1 cellular context compared by ENCODE assay signal in genomic region chrX:23756165-23756564, GRCh38.
A peak's percentile ranks its signal among the peaks of the same experiment; 100 is the strongest.
TF ChIP-seq lines count a peak whose summit lies in the region.

No MANE protein-coding gene starts in this region.

TF ChIP-seq in GM12878, 131 proteins besides CTCF, POLR2A, EP300 and RAD21 (continued from another document and continues in another):
- TF ChIP-seq RELB (IDR thresholded peaks at IDR 0.05; ENCODE audit: low read depth) (no peak), HSF1 (IDR thresholded peaks at IDR 0.05; ENCODE audit: low read depth, low read length) (no peak), STAT1 (conservative IDR thresholded peaks at IDR 0.05) (no peak), USF2 (IDR thresholded peaks at IDR 0.05; ENCODE audit: borderline replicate concordance, low read depth, low read length) (no peak), RCOR1 (conservative IDR thresholded peaks at IDR 0.05; ENCODE audit: low read depth, low read length) (no peak), ZZZ3 (IDR thresholded peaks at IDR 0.05; ENCODE audit: control insufficient read depth, insufficient read length, low read depth) (no peak), ZNF384 (IDR thresholded peaks at IDR 0.05; ENCODE audit: borderline replicate concordance, low read depth, low read length) (peak; percentile 93), NR2C1 (IDR thresholded peaks at IDR 0.05) (peak; percentile 45; the same call in 1 of the 2 replicates), ZNF687 (IDR thresholded peaks at IDR 0.05) (peak; percentile 47; the same call in 1 of the 2 replicates), NRF1 (conservative IDR thresholded peaks at IDR 0.05; ENCODE audit: low read depth, low read length) (no peak), PBX3 (IDR thresholded peaks at IDR 0.05; ENCODE audit: insufficient replicate concordance, low read depth, low read length) (no peak), TCF7 (IDR thresholded peaks at IDR 0.05; ENCODE audit: borderline replicate concordance) (no peak), ZNF217 (IDR thresholded peaks at IDR 0.05) (no peak), CBX3 (IDR thresholded peaks at IDR 0.05; ENCODE audit: borderline replicate concordance, low read depth) (no peak), WRNIP1 (IDR thresholded peaks at IDR 0.05; ENCODE audit: borderline replicate concordance, low read depth, low read length) (no peak), DPF2 (IDR thresholded peaks at IDR 0.05) (no peak), ZNF622 (IDR thresholded peaks at IDR 0.05) (no peak), ZBTB11 (CRISPR knock-in tag; IDR thresholded peaks at IDR 0.05) (no peak), SMAD1 (IDR thresholded peaks at IDR 0.05; ENCODE audit: low read depth, partially characterized antibody) (no peak), ZBTB4 (CRISPR knock-in tag; IDR thresholded peaks at IDR 0.05) (no peak), IRF5 (IDR thresholded peaks at IDR 0.05; ENCODE audit: borderline replicate concordance) (no peak), CBFB (IDR thresholded peaks at IDR 0.05; ENCODE audit: low read depth) (no peak), BACH1 (IDR thresholded peaks at IDR 0.05; ENCODE audit: borderline replicate concordance) (no peak), EZH2 (IDR thresholded peaks at IDR 0.05; ENCODE audit: borderline replicate concordance, control insufficient read depth, low read depth, low read length) (no peak), E2F4 (IDR thresholded peaks at IDR 0.05; ENCODE audit: low read depth, low read length) (no peak), IKZF1 (conservative IDR thresholded peaks at IDR 0.05) (peak; percentile 50), PRDM15 (CRISPR knock-in tag; IDR thresholded peaks at IDR 0.05) (no peak), ATF2 (IDR thresholded peaks at IDR 0.05; ENCODE audit: low read length) (0 out of 2 replicates have a peak, but pooled peaks have one; percentile 19), GABPA (IDR thresholded peaks at IDR 0.05; ENCODE audit: low read depth) (no peak)
